ENCODE assay signal across 8 cellular contexts in genomic region chr11:3859373-3859881, GRCh38. TPM values are rescaled to one million over a fixed set of nuclear protein-coding genes. Genes with fewer than 3 reads are reported as not detected.
DNase-seq lines count a peak whose midpoint lies in the region; ATAC-seq and TF ChIP-seq lines count a peak whose summit lies in the region.

No MANE protein-coding gene starts in this region.

- WGBS in esophagus muscularis mucosa: 34% methylated on average over 4 of the region's 4 CpGs

- no peak for TF ChIP-seq POLR2A in esophagus muscularis mucosa (IDR thresholded peaks at IDR 0.05; ENCODE audit: low read depth)

- no peaks in the 10 kb centered on the region for H3K9me3 ChIP-seq in esophagus muscularis mucosa
- H3K9me3 ChIP-seq in subcutaneous abdominal adipose tissue (ENCODE audit: control insufficient read depth in 5 of 5, low read length in 5 of 5): no peaks in the 10 kb centered on the region

- H3K27me3 ChIP-seq in esophagus muscularis mucosa (no peaks in the 10 kb centered on the region), subcutaneous abdominal adipose tissue (ENCODE audit: control insufficient read depth in 5 of 5, insufficient read depth in 4 of 5, low read length in 5 of 5) (peaks cover 0 to 4% (median 0%) of the 10 kb centered on the region in 5 donors)

- H3K4me1 ChIP-seq in esophagus muscularis mucosa (peaks cover 48 to 78% (median 72%) of the 10 kb centered on the region in 4 donors), subcutaneous abdominal adipose tissue (ENCODE audit: control insufficient read depth in 5 of 5, insufficient read depth in 5 of 5, low read length in 5 of 5) (peaks cover 19 to 68% (median 65%) of the 10 kb centered on the region in 5 donors)

- peak overlapping the region; percentile 16 to 99 (median 67) for H3K4me3 ChIP-seq in esophagus muscularis mucosa
- peak overlapping the region in 4 of 5 donors; percentile 14 to 45 (median 32) for H3K4me3 ChIP-seq in subcutaneous abdominal adipose tissue (ENCODE audit: low read depth in 1 of 5, low read length in 5 of 5)

- H3K27ac ChIP-seq in esophagus muscularis mucosa (replicated peaks in 1 of 4) (peak overlapping the region in 3 of 4 donors; percentile 15 to 98 (median 15)), subcutaneous abdominal adipose tissue (ENCODE audit: low read depth, low read length) (no peak overlapping the region)

- peak overlapping the region in 1 of 5 donors; percentile 38 for H3K9ac ChIP-seq in subcutaneous abdominal adipose tissue (ENCODE audit: low read length in 5 of 5)

- DNase-seq in GM10266 (ENCODE audit: extremely low spot score): peak; percentile 74
- DNase-seq in NCI-H2029 (lab: John Stamatoyannopoulos, UW): peak; percentile 64
- DNase-seq in esophagus muscularis mucosa (ENCODE audit: extremely low spot score): no peak
- no peak for DNase-seq in NCI-H2107 treated with DMSO at 0.1 percent for 48 hours (lab: John Stamatoyannopoulos, UW; ENCODE audit: unreplicated experiment)
- no peak for DNase-seq in glomerular visceral epithelial cell (ENCODE audit: extremely low spot score)

- intact Hi-C loops in esophagus muscularis mucosa (cut with DNase I): loop anchor here (10.0 kb wide), 2 partner anchors 85 to 125 kb away; no protein-coding TSS in a partner anchor

- TF ChIP-seq CTCF in GM10266 (IDR thresholded peaks at IDR 0.05; ENCODE audit: control insufficient read depth, insufficient read depth, low read depth, missing control alignments) (no peak), esophagus muscularis mucosa (IDR thresholded peaks at IDR 0.05) (no peak)

- ATAC-seq in GM21423 (IDR thresholded peaks at IDR 0.05; ENCODE audit: unreplicated experiment) (peak; percentile 32), HG02610 (IDR thresholded peaks at IDR 0.05; ENCODE audit: unreplicated experiment) (no peak)

- no peak for TF ChIP-seq EP300 in esophagus muscularis mucosa (IDR thresholded peaks at IDR 0.05)

- no peaks in the 10 kb centered on the region for H3K36me3 ChIP-seq in esophagus muscularis mucosa
- no peaks in the 10 kb centered on the region for H3K36me3 ChIP-seq in subcutaneous abdominal adipose tissue (ENCODE audit: control insufficient read depth in 5 of 5, insufficient read depth in 5 of 5, low read length in 5 of 5)

RNA-seq across cellular contexts. Expression of gene STIM1, which starts 4.0 kb away (rescaled TPM):
- total RNA-seq in esophagus muscularis mucosa: 100 to 1,000 TPM in 2 of 4 donors, 10 to 100 TPM in 2; 65.2 to 150 (median 92.6) TPM

RNA-seq across cellular contexts. Expression of gene RHOG, which starts 18.7 kb away (rescaled TPM):
- 10 to 100 TPM; 53.6 to 75.5 (median 59.4) TPM for total RNA-seq in esophagus muscularis mucosa

RNA-seq across cellular contexts. Expression of gene PGAP2, which starts 51.1 kb away (rescaled TPM):
- total RNA-seq in esophagus muscularis mucosa: 1 to 10 TPM; 5.1 to 7.4 (median 7.0) TPM

Comparison
In these comparisons a context has a peak if more than half of its experiments do, and no peak if none do; other contexts are left out.
1. DNase-seq: peak in GM10266 (single experiment) and NCI-H2029 (single experiment); none in esophagus muscularis mucosa (single experiment), NCI-H2107 treated with DMSO at 0.1 percent for 48 hours (single experiment) and glomerular visceral epithelial cell (single experiment).